9 cellular contexts compared by ENCODE assay signal in the genomic region with DNA sequence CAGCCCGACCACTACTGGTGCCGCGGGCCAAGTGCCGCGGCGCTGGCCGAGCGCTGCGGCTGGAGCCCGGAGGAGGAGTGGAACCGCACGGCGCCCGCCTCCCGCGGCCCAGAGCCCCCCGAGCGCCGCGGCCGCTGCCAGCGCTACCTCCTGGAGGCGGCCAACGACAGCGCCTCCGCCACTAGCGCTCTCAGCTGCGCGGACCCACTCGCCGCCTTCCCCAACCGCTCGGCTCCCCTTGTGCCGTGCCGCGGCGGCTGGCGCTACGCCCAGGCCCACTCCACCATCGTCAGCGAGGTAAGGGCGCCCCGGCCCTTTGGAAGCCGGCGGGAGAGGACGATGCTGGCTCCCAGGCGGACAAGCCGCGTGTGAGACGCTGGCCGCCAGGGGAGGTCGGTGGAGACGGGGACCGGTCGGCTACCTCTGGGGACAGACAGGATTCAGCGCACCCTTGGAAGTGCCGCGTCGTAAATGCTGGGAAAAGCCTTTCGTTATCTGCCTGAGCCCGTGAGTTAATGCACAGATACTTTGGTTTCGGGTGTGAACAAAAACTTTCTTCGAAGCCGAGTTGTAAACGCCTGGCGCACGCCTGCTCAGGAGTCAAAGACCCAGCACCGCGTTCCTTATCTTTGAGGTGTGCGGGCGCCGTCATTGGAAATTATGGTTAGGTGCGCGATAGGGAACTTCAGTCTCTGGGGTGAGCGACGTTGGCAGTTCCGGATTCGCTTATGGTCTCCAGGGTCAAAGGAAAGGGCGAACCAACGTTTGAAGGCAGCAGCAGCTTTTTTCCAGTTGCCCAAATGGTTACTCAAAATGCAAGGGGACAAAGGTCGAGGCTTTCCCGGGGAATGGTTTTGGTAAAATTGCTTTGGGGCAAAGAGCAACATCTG. TPM values are rescaled to one million over a fixed set of nuclear protein-coding genes. Genes with fewer than 3 reads are reported as not detected.
DNase-seq lines count a peak whose midpoint lies in the region; ATAC-seq, FAIRE-seq and TF ChIP-seq lines count a peak whose summit lies in the region.
"Had no signal": no experiment of that assay in that cellular context is flagged by ENCODE, and none has a peak within 500 bp of the region (broad histone marks: within the 10 kb centered on the region; RNA-seq: fewer than 3 reads in every experiment).

No MANE protein-coding gene starts in this region.

- H3K4me2 ChIP-seq in OCI-LY7 (ENCODE audit: low read length): no peak overlapping the region

- CTCF ChIA-PET in OCI-LY7 (lab: Charles Lee; ENCODE audit: unreplicated experiment): no interaction called here

- no peaks in the 10 kb centered on the region for H3K9me3 Mint-ChIP-seq in neural crest cell

- H4K20me1 ChIP-seq in OCI-LY7 (ENCODE audit: insufficient read depth, low read length): no peaks in the 10 kb centered on the region

- ATAC-seq in GM21390 (IDR thresholded peaks at IDR 0.05; ENCODE audit: unreplicated experiment) (no peak), GM19328 (IDR thresholded peaks at IDR 0.05; ENCODE audit: unreplicated experiment) (no peak)

- POLR2A ChIA-PET in OCI-LY7 (lab: Charles Lee): interaction anchor here (0.6 kb wide), 1 partner anchor 7 kb away, joined by 3 read pairs; no protein-coding TSS in a partner anchor

- no peak overlapping the region for H2AFZ ChIP-seq in OCI-LY7 (ENCODE audit: low read length)

- intact Hi-C loops in OCI-LY7 (cut with micrococcal nuclease; ENCODE audit: unreplicated experiment): no loop called here

- peaks cover 7% of the 10 kb centered on the region for H3K4me1 Mint-ChIP-seq in neural crest cell

- H3K27ac Mint-ChIP-seq in neural crest cell (ENCODE audit: unreplicated experiment): no peak overlapping the region

- H3K4me3 ChIP-seq in fibroblast of pulmonary artery (replicated peaks; ENCODE audit: low read depth, low read length): peak overlapping the region; percentile 68
- no peak overlapping the region for H3K4me3 ChIP-seq in OCI-LY7 (ENCODE audit: low read depth, low read length, poor library complexity, severe bottlenecking)

- FAIRE-seq in D721Med (lab: Jason Lieb, UNC): no peak
- FAIRE-seq: TTC549 had no signal

- H3K79me2 ChIP-seq in OCI-LY7 (ENCODE audit: insufficient read depth, low read depth, low read length): no peaks in the 10 kb centered on the region

- H3K27ac ChIP-seq in C4-2B: peak overlapping the region; percentile 43; the same call in 1 of the 2 replicates
- no peak overlapping the region for H3K27ac ChIP-seq in OCI-LY7 (ENCODE audit: low read depth, low read length, poor library complexity, severe bottlenecking)

- no TSS peak for BruUV-seq in OCI-LY7 (replicated peaks; lab: Mats Ljungman, UMichigan)

- peak; percentile 34 for DNase-seq in NCI-H2029 treated with DMSO at 0.1 percent for 48 hours (lab: John Stamatoyannopoulos, UW)
- peak; percentile 35 for DNase-seq in fibroblast of pulmonary artery (ENCODE audit: low read depth)
- DNase-seq in neural crest cell (ENCODE audit: low read depth, low spot score): peak; percentile 36
- no peak for DNase-seq in D721Med (ENCODE audit: insufficient read length, low spot score)
- DNase-seq in OCI-LY7 (ENCODE audit: low spot score): no peak

- no peaks in the 10 kb centered on the region for H3K4me1 ChIP-seq in OCI-LY7 (ENCODE audit: insufficient read depth, low read length, poor library complexity, severe bottlenecking)

- H3K36me3 Mint-ChIP-seq in neural crest cell (ENCODE audit: low read depth): no peaks in the 10 kb centered on the region

- H3K9me3 ChIP-seq in OCI-LY7 (ENCODE audit: low read length): no peaks in the 10 kb centered on the region

- no peaks in the 10 kb centered on the region for H3K9me2 ChIP-seq in OCI-LY7 (ENCODE audit: insufficient read depth, low read length)

- H3K27me3 Mint-ChIP-seq in neural crest cell (ENCODE audit: low read depth): peaks cover 83% of the 10 kb centered on the region

- TF ChIP-seq CTCF in C4-2B (conservative IDR thresholded peaks at IDR 0.05) (no peak; the same call in 1 of the 2 replicates), fibroblast of pulmonary artery (IDR thresholded peaks at IDR 0.05; ENCODE audit: low read length, missing control alignments) (peak; percentile 20), neural crest cell (conservative IDR thresholded peaks at IDR 0.05) (peak; percentile 47), D721Med (IDR thresholded peaks at IDR 0.05; ENCODE audit: insufficient read depth, missing control alignments) (no peak), OCI-LY7 (conservative IDR thresholded peaks at IDR 0.05; ENCODE audit: low read length) (no peak)

- no peaks in the 10 kb centered on the region for H3K36me3 ChIP-seq in OCI-LY7 (ENCODE audit: insufficient read depth, low read length)

- peak overlapping the region; percentile 81 for H3K4me3 Mint-ChIP-seq in neural crest cell

RNA-seq across cellular contexts. Expression of a gene that starts 0.6 kb away (rescaled TPM):
- total RNA-seq in neural crest cell: 0.12 TPM in 1 of 2 replicates, not detected in the other
- not detected in 2 replicates for total RNA-seq in OCI-LY7 (2014; rRNA removed; shearing (Covaris generic))
- not detected in 2 replicates for total RNA-seq in OCI-LY7 (2022)

Comparison
In these comparisons a context has a peak if more than half of its experiments do, and no peak if none do; other contexts are left out.
1. CTCF ChIP-seq: peak in fibroblast of pulmonary artery (single experiment) and neural crest cell (single experiment); none in C4-2B (single experiment), D721Med (single experiment) and OCI-LY7 (single experiment).
2. DNase-seq: peak in NCI-H2029 treated with DMSO at 0.1 percent for 48 hours (single experiment), fibroblast of pulmonary artery (single experiment) and neural crest cell (single experiment); none in D721Med (single experiment) and OCI-LY7 (single experiment).